In the genomic region with DNA sequence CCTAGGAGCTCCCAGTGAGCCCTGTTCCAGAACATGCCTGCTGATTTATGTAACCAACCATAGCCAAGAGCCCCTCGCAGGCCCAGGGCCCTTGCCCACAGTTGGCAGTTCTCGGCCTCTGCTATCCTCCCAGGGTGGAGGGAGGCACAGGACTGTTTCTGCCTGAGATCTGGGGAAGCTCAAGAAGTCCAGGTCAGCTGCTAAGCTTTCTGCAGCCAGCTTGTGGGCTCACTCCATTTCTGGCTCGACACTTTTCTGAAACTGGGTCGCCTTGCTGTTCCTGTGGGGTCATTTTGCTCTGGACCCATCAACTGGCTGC, we compare ENCODE assay signal across 15 cellular contexts.
DNase-seq lines count a peak whose midpoint lies in the region; ATAC-seq and TF ChIP-seq lines count a peak whose summit lies in the region.
"Had no signal": no experiment of that assay in that cellular context is flagged by ENCODE, and none has a peak within 500 bp of the region (broad histone marks: within the 10 kb centered on the region; RNA-seq: fewer than 3 reads in every experiment).

No MANE protein-coding gene starts in this region.

- H3K27me3 Mint-ChIP-seq in activated CD8-positive, alpha-beta T cell treated with anti-CD3 and anti-CD28 coated beads, Interleukin-2, amount 10 ng/mL, durations not matched to agents 7 days and 5 days (ENCODE audit: low read depth) = no peaks in the 10 kb centered on the region

- TF ChIP-seq POLR2A in right lobe of liver (IDR thresholded peaks at IDR 0.05) (no peak), thyroid gland (IDR thresholded peaks at IDR 0.05) (no peak)

- H3K4me1 Mint-ChIP-seq in activated CD8-positive, alpha-beta T cell treated with anti-CD3 and anti-CD28 coated beads, Interleukin-2, amount 10 ng/mL, durations not matched to agents 7 days and 5 days (ENCODE audit: low read depth) = peaks cover 27% of the 10 kb centered on the region

- H3K4me3 ChIP-seq in left ventricle myocardium inferior (no peak overlapping the region), right lobe of liver (no peak overlapping the region), thyroid gland (replicated peaks in 1 of 3) (no peak overlapping the region), MM.1S (ENCODE audit: low read length) (no peak overlapping the region)
- H3K4me3 ChIP-seq: mucosa of descending colon, upper lobe of right lung had no signal

- no peak overlapping the region for H3K4me3 Mint-ChIP-seq in activated CD8-positive, alpha-beta T cell treated with anti-CD3 and anti-CD28 coated beads, Interleukin-2, amount 10 ng/mL, durations not matched to agents 7 days and 5 days

- H3K9ac ChIP-seq in MM.1S (ENCODE audit: low read length) = no peak overlapping the region

- H3K9me3 Mint-ChIP-seq in activated CD8-positive, alpha-beta T cell treated with anti-CD3 and anti-CD28 coated beads, Interleukin-2, amount 10 ng/mL, durations not matched to agents 7 days and 5 days (ENCODE audit: insufficient read depth) = no peaks in the 10 kb centered on the region

- TF ChIP-seq CTCF in left ventricle myocardium inferior (IDR thresholded peaks at IDR 0.05; ENCODE audit: borderline replicate concordance) (no peak), right lobe of liver (IDR thresholded peaks at IDR 0.05) (no peak), thyroid gland (IDR thresholded peaks at IDR 0.05) (no peak), MM.1S (IDR thresholded peaks at IDR 0.05; ENCODE audit: low read length) (no peak)

- H3K36me3 ChIP-seq in left ventricle myocardium inferior (peaks cover 9% of the 10 kb centered on the region), right lobe of liver (no peaks in the 10 kb centered on the region), thyroid gland (peaks cover 0 to 5% of the 10 kb centered on the region in 2 donors), MM.1S (replicated peaks; ENCODE audit: insufficient read depth, low read length) (no peaks in the 10 kb centered on the region)

- H3K9me2 ChIP-seq in MM.1S (replicated peaks; ENCODE audit: insufficient read depth, low read length) = no peaks in the 10 kb centered on the region

- POLR2A ChIA-PET in activated CD8-positive, alpha-beta T cell treated with anti-CD3 and anti-CD28 coated beads, Interleukin-2, amount 10 ng/mL, durations not matched to agents 7 days and 5 days (lab: Charles Lee) = interaction anchor here (2.8 kb wide), 1 partner anchor 12 kb away, joined by 7 read pairs; no protein-coding TSS in a partner anchor

- H3K36me3 Mint-ChIP-seq in activated CD8-positive, alpha-beta T cell treated with anti-CD3 and anti-CD28 coated beads, Interleukin-2, amount 10 ng/mL, durations not matched to agents 7 days and 5 days (ENCODE audit: low read depth) = no peaks in the 10 kb centered on the region

- CTCF ChIA-PET in activated CD8-positive, alpha-beta T cell treated with anti-CD3 and anti-CD28 coated beads, Interleukin-2, amount 10 ng/mL, durations not matched to agents 7 days and 5 days (lab: Charles Lee) = interaction anchor here (1.1 to 2.3 kb wide), 4 partner anchors 14 to 154 kb away, joined by 3 to 16 read pairs (median 5); no protein-coding TSS in a partner anchor

- no peak for DNase-seq in left ventricle myocardium inferior
- DNase-seq in Right ventricle myocardium inferior (ENCODE audit: missing footprints) = no peak
- DNase-seq in activated CD8-positive, alpha-beta T cell treated with anti-CD3 and anti-CD28 coated beads, Interleukin-2, amount 10 ng/mL, durations not matched to agents 7 days and 5 days = no peak
- peak in 1 of 3 donors; percentile 39 for DNase-seq in right lobe of liver
- peak; percentile 67 to 73 for DNase-seq in thyroid gland
- DNase-seq in AG08395 (ENCODE audit: low spot score) = no peak
- DNase-seq in MM.1S = no peak
- DNase-seq: activated effector memory CD4-positive, alpha-beta T cell treated with Interleukin-2 at 50 U/mL for 16 hours; EL; foreskin keratinocyte; upper lobe of right lung had no signal

- 86% methylated on average over 2 of the region's 4 CpGs for WGBS in right lobe of liver (ENCODE audit: insufficient coverage, low coverage, low lambda C conversion rate, missing lambda C conversion rate)
- WGBS in thyroid gland, 2 donors = 54 to 70% methylated on average over 4 of the region's 4 CpGs

- peaks cover 37% of the 10 kb centered on the region for H3K4me1 ChIP-seq in left ventricle myocardium inferior
- H3K4me1 ChIP-seq in right lobe of liver = peaks cover 0 to 14% (median 2%) of the 10 kb centered on the region in 4 donors
- H3K4me1 ChIP-seq in thyroid gland = peaks cover 30 to 46% of the 10 kb centered on the region in 2 donors
- H3K4me1 ChIP-seq in MM.1S (ENCODE audit: low read length) = 0 out of 2 replicates have a peak, but pooled peaks cover 7% of the 10 kb centered on the region

- H3K79me2 ChIP-seq in MM.1S (ENCODE audit: low read length) = no peaks in the 10 kb centered on the region

- H2AFZ ChIP-seq in MM.1S (ENCODE audit: low read length) = no peak overlapping the region

- no peaks in the 10 kb centered on the region for H3F3A ChIP-seq in MM.1S (ENCODE audit: insufficient read depth, low read length)

- H3K27ac ChIP-seq in left ventricle myocardium inferior (replicated peaks) (peak overlapping the region; percentile 9), right lobe of liver (peak overlapping the region in 2 of 3 donors; percentile 49 to 54), thyroid gland (peak overlapping the region; percentile 41 to 70 (median 53)), MM.1S (ENCODE audit: low read length) (no peak overlapping the region)
- H3K27ac ChIP-seq: foreskin keratinocyte, upper lobe of right lung had no signal

- intact Hi-C loops in left ventricle myocardium inferior (cut with micrococcal nuclease) = no loop called here
- intact Hi-C loops in Right ventricle myocardium inferior (cut with DNase I) = no loop called here
- intact Hi-C loops in right lobe of liver (cut with DNase I) = no loop called here
- intact Hi-C loops in thyroid gland (cut with DNase I) = no loop called here

- no peaks in the 10 kb centered on the region for H4K20me1 ChIP-seq in MM.1S (ENCODE audit: insufficient read depth, low read length)

- no peaks in the 10 kb centered on the region for H3K9me3 ChIP-seq in left ventricle myocardium inferior (replicated peaks)
- H3K9me3 ChIP-seq in right lobe of liver = no peaks in the 10 kb centered on the region
- H3K9me3 ChIP-seq in thyroid gland = no peaks in the 10 kb centered on the region
- H3K9me3 ChIP-seq in MM.1S (replicated peaks; ENCODE audit: insufficient read depth, low read length) = no peaks in the 10 kb centered on the region
- H3K9me3 ChIP-seq: mucosa of descending colon, upper lobe of right lung had no signal

- no peaks in the 10 kb centered on the region for H3K27me3 ChIP-seq in left ventricle myocardium inferior (ENCODE audit: low read depth)
- H3K27me3 ChIP-seq in right lobe of liver = no peaks in the 10 kb centered on the region
- H3K27me3 ChIP-seq in thyroid gland = no peaks in the 10 kb centered on the region
- H3K27me3 ChIP-seq in MM.1S (replicated peaks; ENCODE audit: insufficient read depth, low read length) = no peaks in the 10 kb centered on the region
- H3K27me3 ChIP-seq: foreskin keratinocyte, upper lobe of right lung had no signal

- ATAC-seq in Right ventricle myocardium inferior (no peak), right lobe of liver (peak in 1 of 4 donors; percentile 13), HG03095 (IDR thresholded peaks at IDR 0.05; ENCODE audit: unreplicated experiment) (no peak)
- peak; percentile 61 for ATAC-seq in activated CD8-positive, alpha-beta T cell treated with anti-CD3 and anti-CD28 coated beads, Interleukin-2, amount 10 ng/mL, durations not matched to agents 7 days and 5 days
- ATAC-seq: activated CD4-positive, CD25-positive, alpha-beta regulatory T cell treated with anti-CD3 and anti-CD28 coated beads, Interleukin-2, amount 50 U/mL, for 24 hours; foreskin keratinocyte; SK-N-SH treated with all-trans-retinoic acid at 6 μM for 48 hours had no signal

- no peak overlapping the region for H3K4me2 ChIP-seq in MM.1S (ENCODE audit: low read depth, low read length)

- H3K27ac Mint-ChIP-seq in activated CD8-positive, alpha-beta T cell treated with anti-CD3 and anti-CD28 coated beads, Interleukin-2, amount 10 ng/mL, durations not matched to agents 7 days and 5 days = peak overlapping the region; percentile 88

Comparison
In these comparisons a context has a peak if more than half of its experiments do, and no peak if none do; other contexts are left out.
1. DNase-seq: peak in thyroid gland (2 of 2); none in left ventricle myocardium inferior (single experiment), Right ventricle myocardium inferior (single experiment), activated CD8-positive, alpha-beta T cell treated with anti-CD3 and anti-CD28 coated beads, Interleukin-2, amount 10 ng/mL, durations not matched to agents 7 days and 5 days (single experiment), AG08395 (single experiment) and MM.1S (single experiment).